ENCODE assay signal across 1 cellular context in the genomic region with DNA sequence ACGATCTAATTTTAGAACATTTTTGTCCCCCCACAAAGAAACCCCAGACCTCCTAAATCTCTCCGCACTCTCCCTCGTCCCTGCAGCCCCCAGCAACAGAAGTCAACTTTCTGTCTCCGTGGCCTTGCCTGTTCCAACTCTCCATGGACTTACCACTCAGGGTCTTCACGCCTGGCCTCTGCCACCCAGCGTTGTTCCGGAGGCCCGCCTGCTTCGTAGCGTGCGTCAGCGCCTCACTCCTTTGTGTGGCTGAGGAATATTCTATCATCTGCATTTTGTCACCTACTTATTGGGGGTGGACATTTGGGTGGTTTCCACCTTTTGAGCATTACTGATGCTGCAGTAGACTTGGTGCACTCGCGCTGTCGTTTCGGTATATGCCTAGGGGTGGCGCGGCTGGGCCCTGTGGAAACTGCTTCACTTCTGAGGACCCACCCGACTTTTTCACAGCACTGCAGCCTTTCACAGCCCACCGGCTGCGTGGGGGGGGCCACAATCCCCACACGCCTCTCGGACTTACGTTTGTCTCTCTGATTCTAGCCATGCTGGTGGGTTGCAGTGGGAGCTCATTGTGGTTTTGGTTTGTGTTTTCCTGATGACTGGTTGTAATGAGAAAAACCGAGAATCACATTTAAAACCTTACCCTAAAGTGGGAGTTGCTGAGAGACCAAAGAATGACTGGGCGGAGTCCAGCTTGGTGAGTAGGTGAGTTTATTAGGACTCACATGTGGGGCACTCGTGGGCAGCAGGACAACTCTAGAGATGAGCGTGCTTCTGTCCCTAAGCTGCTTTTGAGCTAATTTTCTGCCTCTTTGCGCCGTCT.
TF ChIP-seq lines count a peak whose summit lies in the region.

No MANE protein-coding gene starts in this region.

TF ChIP-seq in SK-N-SH treated with all-trans-retinoic acid at 6 μM for 48 hours, 23 proteins besides CTCF, POLR2A, EP300 and RAD21 (continued from another document):
- TF ChIP-seq, protein P1, sequence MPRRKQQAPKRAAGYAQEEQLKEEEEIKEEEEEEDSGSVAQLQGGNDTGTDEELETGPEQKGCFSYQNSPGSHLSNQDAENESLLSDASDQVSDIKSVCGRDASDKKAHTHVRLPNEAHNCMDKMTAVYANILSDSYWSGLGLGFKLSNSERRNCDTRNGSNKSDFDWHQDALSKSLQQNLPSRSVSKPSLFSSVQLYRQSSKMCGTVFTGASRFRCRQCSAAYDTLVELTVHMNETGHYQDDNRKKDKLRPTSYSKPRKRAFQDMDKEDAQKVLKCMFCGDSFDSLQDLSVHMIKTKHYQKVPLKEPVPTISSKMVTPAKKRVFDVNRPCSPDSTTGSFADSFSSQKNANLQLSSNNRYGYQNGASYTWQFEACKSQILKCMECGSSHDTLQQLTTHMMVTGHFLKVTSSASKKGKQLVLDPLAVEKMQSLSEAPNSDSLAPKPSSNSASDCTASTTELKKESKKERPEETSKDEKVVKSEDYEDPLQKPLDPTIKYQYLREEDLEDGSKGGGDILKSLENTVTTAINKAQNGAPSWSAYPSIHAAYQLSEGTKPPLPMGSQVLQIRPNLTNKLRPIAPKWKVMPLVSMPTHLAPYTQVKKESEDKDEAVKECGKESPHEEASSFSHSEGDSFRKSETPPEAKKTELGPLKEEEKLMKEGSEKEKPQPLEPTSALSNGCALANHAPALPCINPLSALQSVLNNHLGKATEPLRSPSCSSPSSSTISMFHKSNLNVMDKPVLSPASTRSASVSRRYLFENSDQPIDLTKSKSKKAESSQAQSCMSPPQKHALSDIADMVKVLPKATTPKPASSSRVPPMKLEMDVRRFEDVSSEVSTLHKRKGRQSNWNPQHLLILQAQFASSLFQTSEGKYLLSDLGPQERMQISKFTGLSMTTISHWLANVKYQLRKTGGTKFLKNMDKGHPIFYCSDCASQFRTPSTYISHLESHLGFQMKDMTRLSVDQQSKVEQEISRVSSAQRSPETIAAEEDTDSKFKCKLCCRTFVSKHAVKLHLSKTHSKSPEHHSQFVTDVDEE (CRISPR knock-in tag; IDR thresholded peaks at IDR 0.05), result no peak
- TF ChIP-seq ZNF8 (CRISPR knock-in tag; IDR thresholded peaks at IDR 0.05) (no peak), CSDC2 (CRISPR knock-in tag; IDR thresholded peaks at IDR 0.05) (no peak)
